In the genomic region with DNA sequence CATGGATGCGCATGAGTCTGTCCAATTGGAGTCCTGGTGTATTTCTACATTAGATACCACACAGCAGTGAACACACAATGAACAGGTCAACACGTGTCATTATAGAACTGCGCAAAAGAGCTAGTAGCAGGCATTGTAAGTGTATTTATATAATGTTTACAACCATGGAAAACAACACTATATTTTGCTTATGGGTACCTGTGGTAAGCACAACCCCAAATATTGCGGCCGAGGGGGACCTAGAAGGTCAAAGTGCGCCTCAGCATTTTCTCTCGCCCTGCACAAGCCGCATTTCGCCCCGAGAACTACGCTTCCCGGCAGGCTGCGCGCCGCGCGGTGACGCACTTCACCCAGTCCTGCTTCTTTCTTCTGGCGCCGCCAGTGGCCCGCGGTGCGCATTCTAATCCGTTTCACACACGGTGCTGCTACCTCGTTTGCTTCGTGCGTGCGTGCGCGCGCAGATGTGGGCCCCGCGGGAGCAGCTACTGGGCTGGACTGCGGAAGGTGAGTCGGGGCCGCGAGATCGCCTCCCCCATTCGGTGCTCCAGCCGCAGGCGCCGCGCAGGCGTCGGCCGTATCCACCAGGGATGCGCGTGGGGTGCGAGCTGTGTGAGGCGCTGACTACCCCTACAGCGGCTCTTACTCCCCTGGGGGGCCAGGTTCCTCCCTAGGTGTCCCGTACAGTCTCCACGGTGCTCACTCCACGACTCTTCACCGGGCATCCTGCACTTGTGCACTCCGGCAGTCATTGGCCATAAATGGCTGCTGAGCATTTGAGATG, we compare ENCODE assay signal across 8 cellular contexts. TPM values are rescaled to one million over a fixed set of nuclear protein-coding genes. Genes with fewer than 3 reads are reported as not detected.
A peak's percentile ranks its signal among the peaks of the same experiment; 100 is the strongest.
DNase-seq lines count a peak whose midpoint lies in the region; ATAC-seq and TF ChIP-seq lines count a peak whose summit lies in the region.

A gene (plus strand): TSS at position 394 of the 781 bp plus-strand sequence. CDS start 68 bp downstream, at position 462.

- H3K79me2 ChIP-seq in mammary epithelial cell (ENCODE audit: insufficient read depth, low read length): peaks cover 37% of the 10 kb centered on the region

- dilution Hi-C loops in mammary epithelial cell (cut with HindIII; ENCODE audit: low sequenced_read_pairs): no loop called here

- TSS peak; percentile 67 for BruUV-seq in mammary epithelial cell (replicated peaks; lab: Mats Ljungman, UMichigan)

- no peaks in the 10 kb centered on the region for H3K9me3 ChIP-seq in mammary epithelial cell (replicated peaks; ENCODE audit: insufficient read depth, low read length)

- no peaks in the 10 kb centered on the region for H3K36me3 ChIP-seq in mammary epithelial cell (ENCODE audit: insufficient read depth, low read length)

- DNase-seq in ACHN: peak; percentile 96
- peak; percentile 89 for DNase-seq in NCI-H2196 (lab: John Stamatoyannopoulos, UW; ENCODE audit: unreplicated experiment)
- DNase-seq in mammary epithelial cell: peak; percentile 94
- peak; percentile 92 for DNase-seq in iPS-NIHi7 (ENCODE audit: extremely low spot score)
- DNase-seq in stimulated activated CD4-positive, alpha-beta T cell treated with anti-CD3 and anti-CD28 coated beads, Interleukin-12 subunit alpha, Interleukin-12 subunit beta, amount 100 ng/mL, for 24 hours (ENCODE audit: low read depth in 2 of 2): peak; percentile 90 to 95

- intact Hi-C loops in mammary epithelial cell (cut with micrococcal nuclease): loop anchor here (2.0 kb wide), 1 partner anchor 28 kb away; no protein-coding TSS in a partner anchor

- H3K27ac ChIP-seq in VCaP: peak within 1 kb of the TSS; percentile 90
- H3K27ac ChIP-seq in mammary epithelial cell (ENCODE audit: insufficient read depth, low read depth, low read length): peak within 1 kb of the TSS; percentile 67

- H3K4me2 ChIP-seq in mammary epithelial cell (ENCODE audit: insufficient read depth, low read depth, low read length): peak within 1 kb of the TSS; percentile 80

- TF ChIP-seq CTCF in VCaP (conservative IDR thresholded peaks at IDR 0.05): peak; percentile 49
- TF ChIP-seq CTCF in mammary epithelial cell (conservative IDR thresholded peaks at IDR 0.05 in 1 of 2, IDR thresholded peaks at IDR 0.05 in 1 of 2; ENCODE audit: extremely low read depth in 1 of 2, insufficient read depth in 1 of 2, low read depth in 1 of 2, low read length in 2 of 2): peak in 1 of 2 donors; percentile 48

- peak within 1 kb of the TSS; percentile 92 to 98 (median 98) for H3K4me3 ChIP-seq in mammary epithelial cell (replicated peaks in 1 of 3; ENCODE audit: insufficient read depth in 1 of 3, low read depth in 2 of 3, low read length in 3 of 3)

- peak within 1 kb of the TSS; percentile 97 for H2AFZ ChIP-seq in mammary epithelial cell (ENCODE audit: low read depth, low read length)

- no peaks in the 10 kb centered on the region for H3K27me3 ChIP-seq in mammary epithelial cell (ENCODE audit: insufficient read depth, low read length)

- peak within 1 kb of the TSS; percentile 94 for H3K9ac ChIP-seq in mammary epithelial cell (ENCODE audit: insufficient read depth, low read length)

- peaks cover 5% of the 10 kb centered on the region for H3K4me1 ChIP-seq in mammary epithelial cell (ENCODE audit: insufficient read depth, low read length)

- no peaks in the 10 kb centered on the region for H4K20me1 ChIP-seq in mammary epithelial cell (ENCODE audit: insufficient read depth, low read length)

- WGBS in mammary epithelial cell (ENCODE audit: low coverage, missing lambda C conversion rate): 6% methylated on average over 41 of the region's 57 CpGs

- ATAC-seq in GM18867 (IDR thresholded peaks at IDR 0.05; ENCODE audit: unreplicated experiment) (peak; percentile 94), HG03103 (IDR thresholded peaks at IDR 0.05; ENCODE audit: low read depth, unreplicated experiment) (peak; percentile 90)

- CTCF ChIA-PET in mammary epithelial cell (lab: Charles Lee; ENCODE audit: low non-redundant PET): no interaction called here

- in situ Hi-C loops in ACHN (cut with HindIII; ENCODE audit: low pct_ligation_motif_present, low pct_unique_long_range_greater_than_20kb, low sequenced_read_pairs): no loop called here
- in situ Hi-C loops in mammary epithelial cell (cut with MboI; ENCODE audit: low sequenced_read_pairs in 2 of 2): no loop called here

RNA-seq across cellular contexts. Expression of the gene that starts here (rescaled TPM):
- 1 to 10 TPM; 8.8 to 9.2 TPM for total RNA-seq in mammary epithelial cell
- 7.1 TPM for polyA plus RNA-seq in mammary epithelial cell
- 2.9 TPM for polyA minus RNA-seq in mammary epithelial cell

Comparison
In these comparisons a context has a peak if more than half of its experiments do, and no peak if none do; other contexts are left out.
1. Peak in every context shown above with its lines: DNase-seq, ATAC-seq, H3K4me3 ChIP-seq and H3K27ac ChIP-seq.